ENCODE assay signal across 20 cellular contexts in genomic region chr5:55498466-55498865, GRCh38. TPM values are rescaled to one million over a fixed set of nuclear protein-coding genes. Genes with fewer than 3 reads are reported as not detected.
DNase-seq lines count a peak whose midpoint lies in the region; ATAC-seq and TF ChIP-seq lines count a peak whose summit lies in the region.
"Had no signal": no experiment of that assay in that cellular context is flagged by ENCODE, and none has a peak within 500 bp of the region (broad histone marks: within the 10 kb centered on the region; RNA-seq: fewer than 3 reads in every experiment).

No MANE protein-coding gene starts in this region.

- H3K36me3 ChIP-seq in GM23338 (ENCODE audit: insufficient read depth) (0 out of 2 replicates have a peak, but pooled peaks cover 4% of the 10 kb centered on the region), mesendoderm (ENCODE audit: control insufficient read depth, insufficient read depth, low read length) (no peaks in the 10 kb centered on the region), spleen (no peaks in the 10 kb centered on the region)
- H3K36me3 ChIP-seq: BLaER1 had no signal

- no peak overlapping the region for H2AK5ac ChIP-seq in mesendoderm (ENCODE audit: low read length)

- H3K9me3 Mint-ChIP-seq in GM23338, result no peaks in the 10 kb centered on the region
- H3K9me3 Mint-ChIP-seq: CD4-positive, CD25-positive, alpha-beta regulatory T cell; IgD-negative memory B cell had no signal

- H3K9ac ChIP-seq in mesendoderm (ENCODE audit: low read length), result no peak overlapping the region
- H3K9ac ChIP-seq: BLaER1 had no signal

- H3K4ac ChIP-seq in mesendoderm (ENCODE audit: low read depth, low read length), result no peak overlapping the region

- H3F3A ChIP-seq in GM23338 (replicated peaks; ENCODE audit: low read depth), result 0 out of 2 replicates have a peak, but pooled peaks cover under 1% of the 10 kb centered on the region

- H3K56ac ChIP-seq in mesendoderm (ENCODE audit: low read length), result no peak overlapping the region

- intact Hi-C loops in left colon (cut with DNase I, micrococcal nuclease), result no loop called here
- intact Hi-C loops in spleen (cut with DNase I; ENCODE audit: low total_unique reads), result no loop called here

- WGBS in mesendoderm (ENCODE audit: extremely low coverage, insufficient coverage, low lambda C conversion rate), result no CpG with 5 or more reads among the region's 2 CpGs
- 88 to 100% (median 91%) methylated on average over 2 of the region's 2 CpGs for WGBS in spleen, 5 donors

- TF ChIP-seq POLR2A in spleen (IDR thresholded peaks at IDR 0.05), result no peak
- no peak for TF ChIP-seq POLR2A in GM18505 (IDR thresholded peaks at IDR 0.05; ENCODE audit: borderline replicate concordance, extremely low read depth, insufficient read depth, insufficient read length)

- peaks cover 6% of the 10 kb centered on the region; the same call in 1 of the 2 replicates for H4K20me1 ChIP-seq in GM23338 (replicated peaks; ENCODE audit: insufficient read depth)
- H4K20me1 ChIP-seq: BLaER1 had no signal

- peaks cover 37% of the 10 kb centered on the region for H3K4me1 ChIP-seq in GM23338 (ENCODE audit: insufficient read depth)
- H3K4me1 ChIP-seq in mesendoderm (ENCODE audit: control insufficient read depth, low read depth, low read length), result peaks cover 7% of the 10 kb centered on the region
- H3K4me1 ChIP-seq in spleen, result peaks cover 0 to 12% (median 8%) of the 10 kb centered on the region in 6 donors
- H3K4me1 ChIP-seq: BLaER1 had no signal

- ATAC-seq in GM23338 (no peak), left colon (peak; percentile 44), GM18505 (IDR thresholded peaks at IDR 0.05; ENCODE audit: unreplicated experiment) (no peak), GM21529 (IDR thresholded peaks at IDR 0.05; ENCODE audit: unreplicated experiment) (no peak)
- ATAC-seq: GM12878 had no signal

- in situ Hi-C loops in KBM-7 (cut with MboI; ENCODE audit: low pct_unique_long_range_greater_than_20kb, low sequenced_read_pairs), result no loop called here

- H3K4me3 Mint-ChIP-seq in GM23338, result no peak overlapping the region
- H3K4me3 Mint-ChIP-seq: CD4-positive, CD25-positive, alpha-beta regulatory T cell; IgD-negative memory B cell had no signal

- no peak overlapping the region for H2BK15ac ChIP-seq in mesendoderm (replicated peaks; ENCODE audit: low read depth)

- H2BK120ac ChIP-seq in mesendoderm (ENCODE audit: low read depth, low read length), result no peak overlapping the region

- H3K4me1 Mint-ChIP-seq in GM23338, result peaks cover 44% of the 10 kb centered on the region

- no peak overlapping the region for H4K5ac ChIP-seq in mesendoderm (ENCODE audit: low read length)

- H3K27ac ChIP-seq in GM23338 (ENCODE audit: low read depth) (peak overlapping the region; percentile 36; the same call in 1 of the 2 replicates), VCaP (peak overlapping the region; percentile 4), mesendoderm (ENCODE audit: low read depth, low read length) (peak overlapping the region; percentile 28), spleen (no peak overlapping the region)
- H3K27ac ChIP-seq: BLaER1, SK-N-MC had no signal

- H3K27me3 Mint-ChIP-seq in GM23338 (ENCODE audit: insufficient read depth, low read depth, poor library complexity), result peaks cover 3% of the 10 kb centered on the region
- H3K27me3 Mint-ChIP-seq: CD4-positive, CD25-positive, alpha-beta regulatory T cell; IgD-negative memory B cell had no signal

- no peaks in the 10 kb centered on the region for H3K27me3 ChIP-seq in GM23338 (ENCODE audit: insufficient read depth)
- no peaks in the 10 kb centered on the region for H3K27me3 ChIP-seq in mesendoderm (ENCODE audit: insufficient read depth, low read length, poor library complexity)
- H3K27me3 ChIP-seq in spleen (replicated peaks in 1 of 7), result no peaks in the 10 kb centered on the region
- H3K27me3 ChIP-seq: BLaER1 had no signal

- DNase-seq in GM23338 (ENCODE audit: low spot score) (no peak), left colon (no peak), mesendoderm (no peak), spleen (no peak), KBM-7 (no peak)
- DNase-seq: CD4-positive, CD25-positive, alpha-beta regulatory T cell; DMS153; NCI-H1092; NCI-H1436; NCI-H1930; NCI-H2107; NCI-H748 treated with DMSO at 0.1 percent for 48 hours; SIG-M5 had no signal

- H4K8ac ChIP-seq in mesendoderm (ENCODE audit: low read depth, low read length), result no peak overlapping the region

- H3K4me2 ChIP-seq in GM23338, result no peak overlapping the region
- no peak overlapping the region for H3K4me2 ChIP-seq in mesendoderm (ENCODE audit: low read length)
- H3K4me2 ChIP-seq: BLaER1 had no signal

- no peak overlapping the region for H3K4me3 ChIP-seq in GM23338
- no peak overlapping the region for H3K4me3 ChIP-seq in mesendoderm (ENCODE audit: low read length)
- H3K4me3 ChIP-seq in spleen, result no peak overlapping the region
- H3K4me3 ChIP-seq: BLaER1, GM12878, SK-N-MC had no signal

- H3K9me2 ChIP-seq in GM23338 (ENCODE audit: insufficient read depth), result no peaks in the 10 kb centered on the region

- H3K23ac ChIP-seq in mesendoderm (ENCODE audit: low read length), result no peak overlapping the region

- no peak for TF ChIP-seq CTCF in GM23338 (conservative IDR thresholded peaks at IDR 0.05; ENCODE audit: low read depth in 2 of 2)
- TF ChIP-seq CTCF in VCaP (conservative IDR thresholded peaks at IDR 0.05), result no peak
- no peak for TF ChIP-seq CTCF in spleen (IDR thresholded peaks at IDR 0.05 in 8 of 11, conservative IDR thresholded peaks at IDR 0.05 in 3 of 11)

- no peak overlapping the region for H3K18ac ChIP-seq in mesendoderm (ENCODE audit: low read length)

- no peaks in the 10 kb centered on the region for H3K9me3 ChIP-seq in spleen
- H3K9me3 ChIP-seq: BLaER1 had no signal

- H2BK5ac ChIP-seq in mesendoderm (ENCODE audit: low read length), result no peak overlapping the region

- no peaks in the 10 kb centered on the region; the same call in 2 of the 3 replicates for H3K36me3 Mint-ChIP-seq in GM23338 (ENCODE audit: low read depth)
- H3K36me3 Mint-ChIP-seq: CD4-positive, CD25-positive, alpha-beta regulatory T cell had no signal

- H3K27ac Mint-ChIP-seq in GM23338, result peak overlapping the region; percentile 15; the same call in 1 of the 2 replicates

- peaks cover 9% of the 10 kb centered on the region for H3K79me1 ChIP-seq in mesendoderm (ENCODE audit: low read length)

- peaks cover 99% of the 10 kb centered on the region for H3K79me2 ChIP-seq in GM23338 (replicated peaks; ENCODE audit: insufficient read depth)
- H3K79me2 ChIP-seq in mesendoderm (ENCODE audit: control insufficient read depth, insufficient read depth, low read length), result peaks cover 12% of the 10 kb centered on the region

- H2AFZ ChIP-seq in GM23338, result no peak overlapping the region

TF ChIP-seq in GM23338, 12 proteins besides CTCF, POLR2A, EP300 and RAD21 (continues in another document):
- no peak for TF ChIP-seq JUNB (IDR thresholded peaks at IDR 0.05; ENCODE audit: unreplicated experiment)
- no peak for TF ChIP-seq ZNF331 (CRISPR knock-in tag; IDR thresholded peaks at IDR 0.05; ENCODE audit: low read depth)
- TF ChIP-seq ZNF114 (CRISPR knock-in tag; IDR thresholded peaks at IDR 0.05), result no peak
- TF ChIP-seq, protein P1, sequence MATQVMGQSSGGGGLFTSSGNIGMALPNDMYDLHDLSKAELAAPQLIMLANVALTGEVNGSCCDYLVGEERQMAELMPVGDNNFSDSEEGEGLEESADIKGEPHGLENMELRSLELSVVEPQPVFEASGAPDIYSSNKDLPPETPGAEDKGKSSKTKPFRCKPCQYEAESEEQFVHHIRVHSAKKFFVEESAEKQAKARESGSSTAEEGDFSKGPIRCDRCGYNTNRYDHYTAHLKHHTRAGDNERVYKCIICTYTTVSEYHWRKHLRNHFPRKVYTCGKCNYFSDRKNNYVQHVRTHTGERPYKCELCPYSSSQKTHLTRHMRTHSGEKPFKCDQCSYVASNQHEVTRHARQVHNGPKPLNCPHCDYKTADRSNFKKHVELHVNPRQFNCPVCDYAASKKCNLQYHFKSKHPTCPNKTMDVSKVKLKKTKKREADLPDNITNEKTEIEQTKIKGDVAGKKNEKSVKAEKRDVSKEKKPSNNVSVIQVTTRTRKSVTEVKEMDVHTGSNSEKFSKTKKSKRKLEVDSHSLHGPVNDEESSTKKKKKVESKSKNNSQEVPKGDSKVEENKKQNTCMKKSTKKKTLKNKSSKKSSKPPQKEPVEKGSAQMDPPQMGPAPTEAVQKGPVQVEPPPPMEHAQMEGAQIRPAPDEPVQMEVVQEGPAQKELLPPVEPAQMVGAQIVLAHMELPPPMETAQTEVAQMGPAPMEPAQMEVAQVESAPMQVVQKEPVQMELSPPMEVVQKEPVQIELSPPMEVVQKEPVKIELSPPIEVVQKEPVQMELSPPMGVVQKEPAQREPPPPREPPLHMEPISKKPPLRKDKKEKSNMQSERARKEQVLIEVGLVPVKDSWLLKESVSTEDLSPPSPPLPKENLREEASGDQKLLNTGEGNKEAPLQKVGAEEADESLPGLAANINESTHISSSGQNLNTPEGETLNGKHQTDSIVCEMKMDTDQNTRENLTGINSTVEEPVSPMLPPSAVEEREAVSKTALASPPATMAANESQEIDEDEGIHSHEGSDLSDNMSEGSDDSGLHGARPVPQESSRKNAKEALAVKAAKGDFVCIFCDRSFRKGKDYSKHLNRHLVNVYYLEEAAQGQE (IDR thresholded peaks at IDR 0.05; ENCODE audit: unreplicated experiment), result no peak
- no peak for TF ChIP-seq EZH2phosphoT487 (IDR thresholded peaks at IDR 0.05; ENCODE audit: unreplicated experiment)
- TF ChIP-seq STAT1 (IDR thresholded peaks at IDR 0.05; ENCODE audit: unreplicated experiment), result no peak

RNA-seq across cellular contexts. Expression of gene PLPP1, which starts 36.3 kb away (rescaled TPM):
- 92.0 and 97.1 TPM in 2 replicates for total RNA-seq in GM23338 (2014; rRNA removed; shearing (Covaris generic))
- 39.1 and 42.1 TPM in 2 replicates for polyA plus RNA-seq in GM23338 (2016; fragmentation: Nextera tagmentation; extraction: Ambion mirVana)
- 100 to 1,000 TPM in 1 of 2 donors, 10 to 100 TPM in 1; 69.7 to 109 TPM for total RNA-seq in left colon
- polyA plus RNA-seq in mesendoderm (2013, experiment 1 of 2), result 14.6 TPM
- 14.9 TPM for polyA plus RNA-seq in mesendoderm (2013, experiment 2 of 2)
- total RNA-seq in spleen, result 10 to 100 TPM; 17.0 to 95.5 (median 40.0) TPM
- 10 to 100 TPM; 20.6 to 49.5 (median 34.1) TPM for polyA plus RNA-seq in spleen

Comparison
In these comparisons a context has a peak if more than half of its experiments do, and no peak if none do; other contexts are left out.
1. H3K27ac ChIP-seq: peak in GM23338 (single experiment), VCaP (single experiment) and mesendoderm (single experiment); none in spleen (0 of 8).